ENCODE assay signal across 1 cellular context in the genomic region with DNA sequence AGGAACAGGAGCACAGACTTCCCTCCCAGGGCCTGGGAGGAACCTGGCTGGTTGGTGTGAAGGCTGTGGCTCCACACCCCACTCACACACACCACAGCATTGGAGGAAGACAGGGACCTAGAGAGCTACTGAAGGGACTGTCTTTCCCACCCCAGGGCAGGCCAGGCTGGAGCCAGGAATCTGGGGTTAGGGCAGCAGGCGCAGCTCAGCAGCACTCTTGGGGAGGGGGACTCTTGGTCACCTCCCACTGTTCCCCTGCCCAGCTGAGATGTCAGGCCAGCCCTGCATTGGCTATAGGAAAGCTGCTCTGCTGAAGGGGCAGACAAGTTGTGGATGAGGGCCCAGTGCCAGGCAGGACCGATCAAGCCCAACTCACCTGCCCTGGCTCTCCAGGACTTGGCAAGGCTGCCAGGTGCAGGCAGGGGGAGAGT.
TF ChIP-seq lines count a peak whose summit lies in the region.

No MANE protein-coding gene starts in this region.

TF ChIP-seq in SK-N-SH, 30 proteins besides CTCF, POLR2A, EP300 and RAD21:
- no peak for TF ChIP-seq MEF2A (IDR thresholded peaks at IDR 0.05; ENCODE audit: borderline replicate concordance, low read depth)
- no peak for TF ChIP-seq RCOR1 (IDR thresholded peaks at IDR 0.05; ENCODE audit: low read length)
- TF ChIP-seq GATA2 (CRISPR knock-in tag; IDR thresholded peaks at IDR 0.05) = no peak
- no peak for TF ChIP-seq ZBTB33 (IDR thresholded peaks at IDR 0.05; ENCODE audit: borderline replicate concordance, low read depth)
- TF ChIP-seq CHD2 (IDR thresholded peaks at IDR 0.05; ENCODE audit: low read length, partially characterized antibody) = no peak
